ENCODE assay signal across 1 cellular context in genomic region chr12:55847603-55848329, GRCh38.
TF ChIP-seq lines count a peak whose summit lies in the region.

No MANE protein-coding gene starts in this region.

TF ChIP-seq in GM12878, 131 proteins besides CTCF, POLR2A, EP300 and RAD21:
- TF ChIP-seq CUX1 (IDR thresholded peaks at IDR 0.05; ENCODE audit: insufficient replicate concordance, low read depth, low read length) = no peak
- no peak for TF ChIP-seq PKNOX1 (IDR thresholded peaks at IDR 0.05)
- no peak for TF ChIP-seq BCL11A (IDR thresholded peaks at IDR 0.05; ENCODE audit: low read depth, low read length)
- no peak for TF ChIP-seq GABPA (IDR thresholded peaks at IDR 0.05; ENCODE audit: low read depth)
- no peak for TF ChIP-seq MLLT1 (IDR thresholded peaks at IDR 0.05)
- no peak for TF ChIP-seq LARP7 (IDR thresholded peaks at IDR 0.05)
- TF ChIP-seq ESRRA (IDR thresholded peaks at IDR 0.05; ENCODE audit: low read length) = no peak
- TF ChIP-seq BCL3 (IDR thresholded peaks at IDR 0.05; ENCODE audit: borderline replicate concordance, insufficient read depth, low read depth, low read length, poor library complexity, severe bottlenecking) = no peak
- no peak for TF ChIP-seq MTA2 (IDR thresholded peaks at IDR 0.05; ENCODE audit: low read depth)
- TF ChIP-seq CHD4 (IDR thresholded peaks at IDR 0.05) = no peak
- no peak for TF ChIP-seq HSF1 (IDR thresholded peaks at IDR 0.05; ENCODE audit: low read depth, low read length)
- TF ChIP-seq PAX5 (IDR thresholded peaks at IDR 0.05; ENCODE audit: borderline replicate concordance, low read depth, low read length) = no peak
- TF ChIP-seq IKZF2 (IDR thresholded peaks at IDR 0.05) = no peak
- no peak for TF ChIP-seq EED (IDR thresholded peaks at IDR 0.05; ENCODE audit: low read depth)
- TF ChIP-seq SKIL (IDR thresholded peaks at IDR 0.05; ENCODE audit: low read depth, poor library complexity, severe bottlenecking) = no peak
- no peak for TF ChIP-seq EZH2 (IDR thresholded peaks at IDR 0.05; ENCODE audit: borderline replicate concordance, control insufficient read depth, low read depth, low read length)
- no peak for TF ChIP-seq MTA3 (IDR thresholded peaks at IDR 0.05; ENCODE audit: borderline replicate concordance, low read length)
- no peak for TF ChIP-seq YBX1 (IDR thresholded peaks at IDR 0.05)
- no peak for TF ChIP-seq RUNX3 (IDR thresholded peaks at IDR 0.05; ENCODE audit: low read length)
